In genomic region chr16:89048871-89049422, GRCh38 we compare ENCODE assay signal across 1 cellular context.
TF ChIP-seq lines count a peak whose summit lies in the region.

No MANE protein-coding gene starts in this region.

TF ChIP-seq in HepG2, 621 proteins besides CTCF, POLR2A, EP300 and RAD21 (continued from another document and continues in another):
- TF ChIP-seq HBP1 (CRISPR knock-in tag; IDR thresholded peaks at IDR 0.05; ENCODE audit: low read depth) = no peak
- peak; percentile 24 for TF ChIP-seq HNRNPLL (IDR thresholded peaks at IDR 0.05; ENCODE audit: low read depth, low read length, poor library complexity, severe bottlenecking)
- TF ChIP-seq ATF7-NPFF (CRISPR knock-in tag; IDR thresholded peaks at IDR 0.05; ENCODE audit: low read depth) = no peak
- no peak for TF ChIP-seq ZNF235 (CRISPR knock-in tag; IDR thresholded peaks at IDR 0.05; ENCODE audit: borderline replicate concordance)
- peak; percentile 93 for TF ChIP-seq ZMYM2 (CRISPR knock-in tag; IDR thresholded peaks at IDR 0.05)
- TF ChIP-seq ZBTB4 (CRISPR knock-in tag; IDR thresholded peaks at IDR 0.05; ENCODE audit: borderline replicate concordance) = no peak
- no peak for TF ChIP-seq STAG1 (CRISPR knock-in tag; IDR thresholded peaks at IDR 0.05)
- no peak for TF ChIP-seq SUZ12 (IDR thresholded peaks at IDR 0.05; ENCODE audit: low read depth, low read length)
- no peak for TF ChIP-seq ZNF333 (CRISPR knock-in tag; IDR thresholded peaks at IDR 0.05; ENCODE audit: borderline replicate concordance)
- no peak for TF ChIP-seq RFXANK (CRISPR knock-in tag; IDR thresholded peaks at IDR 0.05)
- TF ChIP-seq, protein P1, sequence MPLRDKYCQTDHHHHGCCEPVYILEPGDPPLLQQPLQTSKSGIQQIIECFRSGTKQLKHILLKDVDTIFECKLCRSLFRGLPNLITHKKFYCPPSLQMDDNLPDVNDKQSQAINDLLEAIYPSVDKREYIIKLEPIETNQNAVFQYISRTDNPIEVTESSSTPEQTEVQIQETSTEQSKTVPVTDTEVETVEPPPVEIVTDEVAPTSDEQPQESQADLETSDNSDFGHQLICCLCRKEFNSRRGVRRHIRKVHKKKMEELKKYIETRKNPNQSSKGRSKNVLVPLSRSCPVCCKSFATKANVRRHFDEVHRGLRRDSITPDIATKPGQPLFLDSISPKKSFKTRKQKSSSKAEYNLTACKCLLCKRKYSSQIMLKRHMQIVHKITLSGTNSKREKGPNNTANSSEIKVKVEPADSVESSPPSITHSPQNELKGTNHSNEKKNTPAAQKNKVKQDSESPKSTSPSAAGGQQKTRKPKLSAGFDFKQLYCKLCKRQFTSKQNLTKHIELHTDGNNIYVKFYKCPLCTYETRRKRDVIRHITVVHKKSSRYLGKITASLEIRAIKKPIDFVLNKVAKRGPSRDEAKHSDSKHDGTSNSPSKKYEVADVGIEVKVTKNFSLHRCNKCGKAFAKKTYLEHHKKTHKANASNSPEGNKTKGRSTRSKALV (CRISPR knock-in tag; IDR thresholded peaks at IDR 0.05) = peak; percentile 62; the same call in 1 of the 2 replicates
- TF ChIP-seq, protein P2, sequence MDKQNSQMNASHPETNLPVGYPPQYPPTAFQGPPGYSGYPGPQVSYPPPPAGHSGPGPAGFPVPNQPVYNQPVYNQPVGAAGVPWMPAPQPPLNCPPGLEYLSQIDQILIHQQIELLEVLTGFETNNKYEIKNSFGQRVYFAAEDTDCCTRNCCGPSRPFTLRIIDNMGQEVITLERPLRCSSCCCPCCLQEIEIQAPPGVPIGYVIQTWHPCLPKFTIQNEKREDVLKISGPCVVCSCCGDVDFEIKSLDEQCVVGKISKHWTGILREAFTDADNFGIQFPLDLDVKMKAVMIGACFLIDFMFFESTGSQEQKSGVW (CRISPR knock-in tag; IDR thresholded peaks at IDR 0.05; ENCODE audit: borderline replicate concordance) = no peak
- TF ChIP-seq, protein P3, sequence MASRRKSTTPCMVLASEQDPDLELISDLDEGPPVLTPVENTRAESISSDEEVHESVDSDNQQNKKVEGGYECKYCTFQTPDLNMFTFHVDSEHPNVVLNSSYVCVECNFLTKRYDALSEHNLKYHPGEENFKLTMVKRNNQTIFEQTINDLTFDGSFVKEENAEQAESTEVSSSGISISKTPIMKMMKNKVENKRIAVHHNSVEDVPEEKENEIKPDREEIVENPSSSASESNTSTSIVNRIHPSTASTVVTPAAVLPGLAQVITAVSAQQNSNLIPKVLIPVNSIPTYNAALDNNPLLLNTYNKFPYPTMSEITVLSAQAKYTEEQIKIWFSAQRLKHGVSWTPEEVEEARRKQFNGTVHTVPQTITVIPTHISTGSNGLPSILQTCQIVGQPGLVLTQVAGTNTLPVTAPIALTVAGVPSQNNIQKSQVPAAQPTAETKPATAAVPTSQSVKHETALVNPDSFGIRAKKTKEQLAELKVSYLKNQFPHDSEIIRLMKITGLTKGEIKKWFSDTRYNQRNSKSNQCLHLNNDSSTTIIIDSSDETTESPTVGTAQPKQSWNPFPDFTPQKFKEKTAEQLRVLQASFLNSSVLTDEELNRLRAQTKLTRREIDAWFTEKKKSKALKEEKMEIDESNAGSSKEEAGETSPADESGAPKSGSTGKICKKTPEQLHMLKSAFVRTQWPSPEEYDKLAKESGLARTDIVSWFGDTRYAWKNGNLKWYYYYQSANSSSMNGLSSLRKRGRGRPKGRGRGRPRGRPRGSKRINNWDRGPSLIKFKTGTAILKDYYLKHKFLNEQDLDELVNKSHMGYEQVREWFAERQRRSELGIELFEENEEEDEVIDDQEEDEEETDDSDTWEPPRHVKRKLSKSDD (CRISPR knock-in tag; IDR thresholded peaks at IDR 0.05; ENCODE audit: low read depth) = peak; percentile 69; the same call in 1 of the 2 replicates
- TF ChIP-seq HOXD1 (CRISPR knock-in tag; IDR thresholded peaks at IDR 0.05) = no peak
- no peak for TF ChIP-seq GATAD2A (CRISPR knock-in tag; IDR thresholded peaks at IDR 0.05)
- no peak for TF ChIP-seq U2AF2 (IDR thresholded peaks at IDR 0.05; ENCODE audit: low read depth, low read length)
- TF ChIP-seq JUND (CRISPR knock-in tag; IDR thresholded peaks at IDR 0.05) = no peak
- 0 out of 2 replicates have a peak, but pooled peaks have one; percentile 13 for TF ChIP-seq NR2F2 (IDR thresholded peaks at IDR 0.05; ENCODE audit: borderline replicate concordance, low read depth)
- no peak for TF ChIP-seq HNF1B (CRISPR knock-in tag; IDR thresholded peaks at IDR 0.05)
- TF ChIP-seq ZNF766 (CRISPR knock-in tag; IDR thresholded peaks at IDR 0.05; ENCODE audit: borderline replicate concordance) = 0 out of 2 replicates have a peak, but pooled peaks have one; percentile 45
- no peak for TF ChIP-seq ZNF770 (CRISPR knock-in tag; IDR thresholded peaks at IDR 0.05)
- no peak for TF ChIP-seq GLI4 (CRISPR knock-in tag; IDR thresholded peaks at IDR 0.05; ENCODE audit: borderline replicate concordance)
- TF ChIP-seq, protein P4, sequence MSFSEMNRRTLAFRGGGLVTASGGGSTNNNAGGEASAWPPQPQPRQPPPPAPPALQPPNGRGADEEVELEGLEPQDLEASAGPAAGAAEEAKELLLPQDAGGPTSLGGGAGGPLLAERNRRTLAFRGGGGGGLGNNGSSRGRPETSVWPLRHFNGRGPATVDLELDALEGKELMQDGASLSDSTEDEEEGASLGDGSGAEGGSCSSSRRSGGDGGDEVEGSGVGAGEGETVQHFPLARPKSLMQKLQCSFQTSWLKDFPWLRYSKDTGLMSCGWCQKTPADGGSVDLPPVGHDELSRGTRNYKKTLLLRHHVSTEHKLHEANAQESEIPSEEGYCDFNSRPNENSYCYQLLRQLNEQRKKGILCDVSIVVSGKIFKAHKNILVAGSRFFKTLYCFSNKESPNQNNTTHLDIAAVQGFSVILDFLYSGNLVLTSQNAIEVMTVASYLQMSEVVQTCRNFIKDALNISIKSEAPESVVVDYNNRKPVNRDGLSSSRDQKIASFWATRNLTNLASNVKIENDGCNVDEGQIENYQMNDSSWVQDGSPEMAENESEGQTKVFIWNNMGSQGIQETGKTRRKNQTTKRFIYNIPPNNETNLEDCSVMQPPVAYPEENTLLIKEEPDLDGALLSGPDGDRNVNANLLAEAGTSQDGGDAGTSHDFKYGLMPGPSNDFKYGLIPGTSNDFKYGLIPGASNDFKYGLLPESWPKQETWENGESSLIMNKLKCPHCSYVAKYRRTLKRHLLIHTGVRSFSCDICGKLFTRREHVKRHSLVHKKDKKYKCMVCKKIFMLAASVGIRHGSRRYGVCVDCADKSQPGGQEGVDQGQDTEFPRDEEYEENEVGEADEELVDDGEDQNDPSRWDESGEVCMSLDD (CRISPR knock-in tag; IDR thresholded peaks at IDR 0.05; ENCODE audit: borderline replicate concordance) = peak; percentile 40; the same call in 1 of the 2 replicates
- no peak for TF ChIP-seq PLRG1 (conservative IDR thresholded peaks at IDR 0.05)
- TF ChIP-seq, protein P5, sequence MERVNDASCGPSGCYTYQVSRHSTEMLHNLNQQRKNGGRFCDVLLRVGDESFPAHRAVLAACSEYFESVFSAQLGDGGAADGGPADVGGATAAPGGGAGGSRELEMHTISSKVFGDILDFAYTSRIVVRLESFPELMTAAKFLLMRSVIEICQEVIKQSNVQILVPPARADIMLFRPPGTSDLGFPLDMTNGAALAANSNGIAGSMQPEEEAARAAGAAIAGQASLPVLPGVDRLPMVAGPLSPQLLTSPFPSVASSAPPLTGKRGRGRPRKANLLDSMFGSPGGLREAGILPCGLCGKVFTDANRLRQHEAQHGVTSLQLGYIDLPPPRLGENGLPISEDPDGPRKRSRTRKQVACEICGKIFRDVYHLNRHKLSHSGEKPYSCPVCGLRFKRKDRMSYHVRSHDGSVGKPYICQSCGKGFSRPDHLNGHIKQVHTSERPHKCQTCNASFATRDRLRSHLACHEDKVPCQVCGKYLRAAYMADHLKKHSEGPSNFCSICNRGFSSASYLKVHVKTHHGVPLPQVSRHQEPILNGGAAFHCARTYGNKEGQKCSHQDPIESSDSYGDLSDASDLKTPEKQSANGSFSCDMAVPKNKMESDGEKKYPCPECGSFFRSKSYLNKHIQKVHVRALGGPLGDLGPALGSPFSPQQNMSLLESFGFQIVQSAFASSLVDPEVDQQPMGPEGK (CRISPR knock-in tag; IDR thresholded peaks at IDR 0.05) = peak; percentile 46; the same call in 1 of the 2 replicates
- peak; percentile 82 for TF ChIP-seq HNF4G (IDR thresholded peaks at IDR 0.05; ENCODE audit: borderline replicate concordance, low read depth, low read length)
- TF ChIP-seq HNF4G (CRISPR knock-in tag; IDR thresholded peaks at IDR 0.05; ENCODE audit: borderline replicate concordance, low read depth) = no peak
- TF ChIP-seq, protein P6, sequence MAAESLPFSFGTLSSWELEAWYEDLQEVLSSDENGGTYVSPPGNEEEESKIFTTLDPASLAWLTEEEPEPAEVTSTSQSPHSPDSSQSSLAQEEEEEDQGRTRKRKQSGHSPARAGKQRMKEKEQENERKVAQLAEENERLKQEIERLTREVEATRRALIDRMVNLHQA (CRISPR knock-in tag; IDR thresholded peaks at IDR 0.05) = no peak
- peak; percentile 53; the same call in 1 of the 2 replicates for TF ChIP-seq ZNF431 (CRISPR knock-in tag; IDR thresholded peaks at IDR 0.05; ENCODE audit: borderline replicate concordance, low read depth)
- peak; percentile 26; the same call in 1 of the 2 replicates for TF ChIP-seq E2F2 (CRISPR knock-in tag; IDR thresholded peaks at IDR 0.05; ENCODE audit: borderline replicate concordance)
- TF ChIP-seq E2F5 (CRISPR knock-in tag; conservative IDR thresholded peaks at IDR 0.05) = no peak
- peak; percentile 26; the same call in 1 of the 2 replicates for TF ChIP-seq MYC (CRISPR knock-in tag; IDR thresholded peaks at IDR 0.05; ENCODE audit: borderline replicate concordance)
- TF ChIP-seq ZNF567 (CRISPR knock-in tag; IDR thresholded peaks at IDR 0.05; ENCODE audit: borderline replicate concordance) = no peak
- TF ChIP-seq TCF7 (IDR thresholded peaks at IDR 0.05; ENCODE audit: low read depth) = no peak
